37 cellular contexts compared by ENCODE assay signal in the genomic region with DNA sequence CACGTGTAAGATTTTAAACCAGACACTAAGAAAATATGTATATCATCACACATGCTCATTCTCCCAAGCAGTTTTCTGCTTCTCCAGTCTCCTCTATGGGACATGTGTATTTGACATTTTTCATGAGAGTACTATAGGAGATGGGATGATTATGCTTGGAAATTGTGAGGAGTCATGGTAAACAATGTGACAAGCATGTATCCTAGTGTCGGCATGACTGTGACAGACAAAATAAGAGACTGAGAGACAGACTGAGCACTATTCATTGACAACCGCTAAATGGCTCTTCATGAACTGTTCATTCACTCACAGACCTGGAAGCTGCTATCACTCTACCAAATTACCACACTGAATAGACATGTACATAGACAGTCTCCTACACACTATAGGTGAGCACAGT.
"Had no signal": no experiment of that assay in that cellular context is flagged by ENCODE, and none has a peak within 500 bp of the region (broad histone marks: within the 10 kb centered on the region; RNA-seq: fewer than 3 reads in every experiment).

No MANE protein-coding gene starts in this region.

- DNase-seq: Karpas-422, Kasumi-1, KG1, MG63, MM.1S, MV-4-11, NCI-H1048, NCI-H1092, NCI-H1092 treated with DMSO at 0.1 percent for 48 hours, NCI-H1105, NCI-H1105 treated with DMSO at 0.1 percent for 48 hours, NCI-H1417, NCI-H1417 treated with DMSO at 0.1 percent for 48 hours, NCI-H1436, NCI-H1436 treated with DMSO at 0.1 percent for 48 hours, NCI-H146, NCI-H1694, NCI-H1694 treated with DMSO at 0.1 percent for 48 hours, NCI-H187, NCI-H187 treated with DMSO at 0.1 percent for 48 hours, NCI-H1930, NCI-H2029, NCI-H2029 treated with DMSO at 0.1 percent for 48 hours, NCI-H2081, NCI-H2081 treated with DMSO at 0.1 percent for 48 hours, NCI-H2107, NCI-H2171, NCI-H2171 treated with DMSO at 0.1 percent for 48 hours, NCI-H2227 treated with DMSO at 0.1 percent for 48 hours, NCI-H226, NCI-H446, NCI-H446 treated with DMSO at 0.1 percent for 48 hours, NCI-H510A, NCI-H510A treated with DMSO at 0.1 percent for 48 hours, NCI-H524, NCI-H524 treated with DMSO at 0.1 percent for 48 hours had no signal

- H3K36me3 ChIP-seq: MG63 had no signal

- H3K4me2 ChIP-seq: KMS-11 had no signal

- H3K27ac ChIP-seq: KMS-11 had no signal

- H3K4me3 ChIP-seq: MG63 had no signal

- H3K9me3 ChIP-seq: MG63 had no signal

- H3K9ac ChIP-seq: KMS-11 had no signal

- H3K27me3 ChIP-seq: MG63 had no signal
